13 cellular contexts compared by ENCODE assay signal in the genomic region with DNA sequence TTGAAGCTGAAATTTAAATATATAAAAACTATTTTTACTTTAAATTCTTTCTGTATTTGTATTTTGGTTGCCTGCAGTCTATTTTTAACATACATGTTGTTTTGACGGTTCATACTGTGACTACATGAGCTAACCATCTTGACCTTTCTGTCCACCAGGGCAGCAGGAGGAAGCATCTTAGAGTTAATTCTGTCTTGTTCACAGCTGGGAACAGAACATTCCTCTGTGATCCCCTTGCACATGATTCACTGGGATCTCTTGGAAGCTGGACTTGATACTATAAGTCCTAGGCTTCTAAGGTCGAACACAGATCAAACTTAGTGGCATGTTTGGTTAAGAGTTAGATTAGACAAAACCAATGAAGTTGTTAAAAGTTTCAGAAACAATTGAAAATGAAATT.
DNase-seq lines count a peak whose midpoint lies in the region; ATAC-seq and TF ChIP-seq lines count a peak whose summit lies in the region.
"Had no signal": no experiment of that assay in that cellular context is flagged by ENCODE, and none has a peak within 500 bp of the region (broad histone marks: within the 10 kb centered on the region; RNA-seq: fewer than 3 reads in every experiment).

No MANE protein-coding gene starts in this region.

- peak overlapping the region; percentile 51 for H3K4me2 ChIP-seq in GM23248 (ENCODE audit: unreplicated experiment)

- DNase-seq in GM23248, result peak; percentile 78
- peak; percentile 68 for DNase-seq in astrocyte of the spinal cord (ENCODE audit: low read depth, low spot score)
- peak in 1 of 2 donors; percentile 24 for DNase-seq in heart right ventricle
- DNase-seq in renal cortical epithelial cell (ENCODE audit: low read depth), result peak; percentile 75
- no peak for DNase-seq in activated CD4-positive, alpha-beta T cell treated with anti-CD3 and anti-CD28 coated beads for 1 hour
- DNase-seq in KBM-7, result no peak
- DNase-seq in activated T-cell treated with anti-CD3 and anti-CD28 coated beads, Interleukin-2, amount 50 U/mL, for 1 hour, result no peak
- DNase-seq: activated T-cell treated with anti-CD3 and anti-CD28 coated beads, Interleukin-2, amount 50 U/mL, for 72 hours; CD4-positive, alpha-beta T cell; cerebellar nuclear complex; NCI-H1436; ovary had no signal

- no peaks in the 10 kb centered on the region for H3K9me2 ChIP-seq in GM23248 (ENCODE audit: insufficient read depth)

- ATAC-seq in heart right ventricle (peak in 3 of 8 donors; percentile 9 to 68 (median 53)), GM18502 (IDR thresholded peaks at IDR 0.05; ENCODE audit: poor library complexity, unreplicated experiment) (no peak)
- ATAC-seq: activated T-cell treated with anti-CD3 and anti-CD28 coated beads, Interleukin-2, amount 50 U/mL, for 72 hours had no signal

- H3K4me3 ChIP-seq in GM23248, result no peak overlapping the region
- H3K4me3 ChIP-seq in astrocyte of the spinal cord (ENCODE audit: low read depth, low read length), result no peak overlapping the region
- no peak overlapping the region for H3K4me3 ChIP-seq in heart right ventricle
- H3K4me3 ChIP-seq: ovary had no signal

- no peaks in the 10 kb centered on the region for H3K36me3 ChIP-seq in GM23248 (ENCODE audit: low read depth)
- H3K36me3 ChIP-seq in heart right ventricle, result no peaks in the 10 kb centered on the region
- H3K36me3 ChIP-seq: ovary had no signal

- peaks cover 23% of the 10 kb centered on the region for H3K4me1 ChIP-seq in GM23248 (ENCODE audit: insufficient read depth)
- H3K4me1 ChIP-seq in heart right ventricle, result peaks cover 12 to 86% (median 72%) of the 10 kb centered on the region in 9 donors

- TF ChIP-seq CTCF in astrocyte of the spinal cord (IDR thresholded peaks at IDR 0.05; ENCODE audit: low read depth, low read length) (no peak), heart right ventricle (IDR thresholded peaks at IDR 0.05) (no peak)

- no peaks in the 10 kb centered on the region for H3K27me3 ChIP-seq in GM23248 (replicated peaks; ENCODE audit: insufficient read depth)
- H3K27me3 ChIP-seq in heart right ventricle, result no peaks in the 10 kb centered on the region
- H3K27me3 ChIP-seq: ovary had no signal

- peaks cover 25% of the 10 kb centered on the region for H3F3A ChIP-seq in GM23248 (ENCODE audit: insufficient read depth)

- H3K79me2 ChIP-seq in GM23248 (ENCODE audit: insufficient read depth), result no peaks in the 10 kb centered on the region

- H3K27ac ChIP-seq in GM23248 (peak overlapping the region; percentile 29), heart right ventricle (peak overlapping the region; percentile 4 to 96 (median 88))
- H3K27ac ChIP-seq: ovary had no signal

- H3K9me3 ChIP-seq in GM23248 (ENCODE audit: low read depth) (no peaks in the 10 kb centered on the region), heart right ventricle (no peaks in the 10 kb centered on the region)
- H3K9me3 ChIP-seq: ovary had no signal

- 0 to 4% methylated on average over 2 of the region's 2 CpGs for WGBS in GM23248 (ENCODE audit: low coverage in 1 of 2, low lambda C conversion rate in 2 of 2, missing lambda C conversion rate in 2 of 2), 2 experiments
- 9 to 15% methylated on average over 2 of the region's 2 CpGs for WGBS in heart right ventricle, 2 donors

- in situ Hi-C loops in GM23248 (cut with MboI), result no loop called here
- in situ Hi-C loops in astrocyte of the spinal cord (cut with HindIII; ENCODE audit: low sequenced_read_pairs), result no loop called here
- in situ Hi-C loops in KBM-7 (cut with MboI; ENCODE audit: low pct_unique_long_range_greater_than_20kb, low sequenced_read_pairs), result no loop called here

- H4K20me1 ChIP-seq in GM23248 (ENCODE audit: insufficient read depth), result no peaks in the 10 kb centered on the region

- intact Hi-C loops in heart right ventricle (cut with DNase I), result loop anchor here (2.0 to 10.0 kb wide), 13 partner anchors 60 to 270 kb away; partner anchors contain the start of gene NFIA (in 6 of the 10)

- H3K9ac ChIP-seq in GM23248, result no peak overlapping the region

- peak overlapping the region; percentile 36; the same call in 1 of the 2 replicates for H2AFZ ChIP-seq in GM23248

Comparison
In these comparisons a context has a peak if more than half of its experiments do, and no peak if none do; other contexts are left out.
1. DNase-seq: peak in GM23248 (single experiment), astrocyte of the spinal cord (single experiment) and renal cortical epithelial cell (single experiment); none in activated CD4-positive, alpha-beta T cell treated with anti-CD3 and anti-CD28 coated beads for 1 hour (single experiment), KBM-7 (single experiment) and activated T-cell treated with anti-CD3 and anti-CD28 coated beads, Interleukin-2, amount 50 U/mL, for 1 hour (single experiment).